21 cellular contexts compared by ENCODE assay signal in the genomic region with DNA sequence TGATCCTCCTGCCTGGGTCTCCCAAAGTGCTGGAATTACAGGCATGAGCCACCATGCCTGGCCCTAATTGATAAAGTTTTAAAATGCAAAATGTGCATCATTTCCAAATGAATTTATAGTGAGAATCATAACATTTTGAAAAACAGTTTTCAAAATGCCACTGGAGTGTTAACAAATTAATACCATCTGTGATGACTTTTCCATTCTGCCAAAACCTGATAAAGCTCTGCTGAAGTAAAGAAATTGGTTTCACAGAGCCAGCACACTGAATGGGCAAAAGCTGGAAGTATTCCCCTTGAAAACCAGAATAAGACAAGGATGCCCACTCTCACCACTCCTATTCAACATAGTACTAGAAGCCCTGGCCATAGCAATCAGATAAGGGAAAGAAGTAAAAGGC.
DNase-seq lines count a peak whose midpoint lies in the region; ATAC-seq, FAIRE-seq and TF ChIP-seq lines count a peak whose summit lies in the region.
"Had no signal": no experiment of that assay in that cellular context is flagged by ENCODE, and none has a peak within 500 bp of the region (broad histone marks: within the 10 kb centered on the region; RNA-seq: fewer than 3 reads in every experiment).

No MANE protein-coding gene starts in this region.

- H3K4me3 ChIP-seq in SK-N-MC: no peak overlapping the region
- H3K4me3 ChIP-seq: GM12878, HAP-1 had no signal

- no peak overlapping the region for H3K9ac ChIP-seq in SK-N-MC (ENCODE audit: insufficient read length)

- no peak for ATAC-seq in HG02973 (IDR thresholded peaks at IDR 0.05; ENCODE audit: unreplicated experiment)
- ATAC-seq: GM12878 had no signal

- 0 out of 2 replicates have a peak, but pooled peaks cover 3% of the 10 kb centered on the region for H3K36me3 ChIP-seq in SK-N-MC (ENCODE audit: insufficient read depth, low read length)
- H3K36me3 ChIP-seq: BE2C, HAP-1 had no signal

- TF ChIP-seq POLR2A in H54 (IDR thresholded peaks at IDR 0.05; ENCODE audit: low read depth, low read length): no peak

- FAIRE-seq in H54 (lab: Jason Lieb, UNC): peak; percentile 62
- FAIRE-seq: GM12878, GM19239, H1 had no signal

- peak overlapping the region; percentile 58; the same call in 1 of the 2 replicates for H3K27ac ChIP-seq in SK-N-MC

- H3K9me3 ChIP-seq in SK-N-MC (ENCODE audit: low read depth, low read length): peaks cover 7% of the 10 kb centered on the region; the same call in 1 of the 2 replicates
- H3K9me3 ChIP-seq: HAP-1 had no signal

- DNase-seq in H54 (ENCODE audit: insufficient read length, low spot score) (no peak), SK-N-MC (ENCODE audit: low read depth, low spot score) (no peak), fibroblast of gingiva (ENCODE audit: low read depth) (peak; percentile 40), HuH-7.5 (ENCODE audit: low spot score) (no peak), hypothalamus (lab: John Stamatoyannopoulos, UW) (no peak), AG08395 (ENCODE audit: low spot score) (no peak)
- DNase-seq: 8988T; BE2C; C1 segment of cervical spinal cord; CD4-positive, CD25-positive, alpha-beta regulatory T cell; CD8-positive, alpha-beta memory T cell; COR-L47; DMS 273 treated with DMSO at 0.1 percent for 48 hours; DMS53; DND-41; EL had no signal
